Comparison of ENCODE assay signal across 9 cellular contexts in the genomic region with DNA sequence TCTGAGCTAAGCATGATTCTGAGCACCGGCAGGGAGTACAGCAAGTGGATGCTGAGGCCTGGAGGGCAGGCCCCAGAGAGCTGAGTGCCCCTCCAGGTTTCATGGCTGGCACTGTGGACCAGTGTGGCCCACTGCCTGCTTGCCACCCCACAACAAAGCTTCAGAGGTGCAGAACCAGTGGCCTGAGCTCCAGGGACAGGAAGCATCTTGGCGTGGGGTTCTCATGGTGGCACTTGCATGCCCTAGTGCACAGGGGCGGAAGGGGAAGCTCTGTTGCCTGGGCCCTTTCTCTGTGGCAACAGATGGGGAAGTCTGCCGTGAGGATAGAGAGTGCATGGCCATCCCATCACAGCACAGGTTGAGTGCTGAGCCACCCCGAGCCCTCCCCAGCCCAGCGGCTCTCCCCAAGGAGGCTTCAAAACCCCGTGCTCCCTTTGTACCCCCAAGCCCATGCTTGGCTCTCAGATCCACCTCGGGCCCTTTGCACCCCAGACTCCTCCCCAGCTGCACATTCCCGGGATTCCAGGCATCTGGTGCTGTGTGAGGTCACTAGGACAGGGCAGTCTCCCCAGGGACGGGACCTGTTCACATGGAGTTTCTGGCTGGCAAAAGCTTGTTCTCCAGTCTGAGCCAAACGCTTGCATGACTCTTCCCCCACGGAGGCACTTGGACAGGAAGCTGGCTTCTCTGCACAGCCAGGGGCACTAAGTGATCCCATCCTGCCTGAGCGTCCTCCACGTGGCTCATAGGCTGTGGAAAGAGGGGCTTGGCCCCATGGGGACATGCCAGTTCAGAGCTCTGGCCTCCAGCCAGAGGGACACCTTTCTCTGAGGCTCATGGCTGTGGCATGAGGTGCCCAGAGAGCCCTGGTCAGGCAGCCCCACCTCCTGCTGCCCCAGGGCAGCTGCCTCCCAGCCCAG. TPM values are rescaled to one million over a fixed set of nuclear protein-coding genes. Genes with fewer than 3 reads are reported as not detected.
DNase-seq lines count a peak whose midpoint lies in the region; ATAC-seq and TF ChIP-seq lines count a peak whose summit lies in the region.
"Had no signal": no experiment of that assay in that cellular context is flagged by ENCODE, and none has a peak within 500 bp of the region (broad histone marks: within the 10 kb centered on the region; RNA-seq: fewer than 3 reads in every experiment).

No MANE protein-coding gene starts in this region.

- H3K27ac ChIP-seq in brain microvascular endothelial cell (peak overlapping the region; percentile 14), mesodermal cell (ENCODE audit: low read depth, low read length, severe bottlenecking) (peak overlapping the region; percentile 69)

- peaks cover 54% of the 10 kb centered on the region for H3K4me1 ChIP-seq in Caco-2
- H3K4me1 ChIP-seq in mesodermal cell (ENCODE audit: control insufficient read depth, insufficient read depth, low read length, poor library complexity, severe bottlenecking) = peaks cover 53% of the 10 kb centered on the region

- peaks cover 62% of the 10 kb centered on the region for H3K36me3 Mint-ChIP-seq in Caco-2 (ENCODE audit: insufficient read depth, unreplicated experiment)
- no peaks in the 10 kb centered on the region for H3K36me3 Mint-ChIP-seq in IgD-negative memory B cell
- no peaks in the 10 kb centered on the region for H3K36me3 Mint-ChIP-seq in naive thymus-derived CD8-positive, alpha-beta T cell

- CTCF ChIA-PET in Caco-2 (lab: Charles Lee) = interaction anchor here (0.5 to 1.0 kb wide), 2 partner anchors 30 to 161 kb away, joined by 3 to 4 read pairs; a partner anchor contains a TSS

- H3K9me3 ChIP-seq in Caco-2 = no peaks in the 10 kb centered on the region
- H3K9me3 ChIP-seq in mesodermal cell (ENCODE audit: control insufficient read depth, low read length) = no peaks in the 10 kb centered on the region

- WGBS in mesodermal cell (ENCODE audit: insufficient coverage in 2 of 2), 2 experiments = 63 to 79% methylated on average over 6 to 11 of the region's 14 CpGs

- ATAC-seq in HG02852 (IDR thresholded peaks at IDR 0.05; ENCODE audit: unreplicated experiment) (no peak), HG03469 (IDR thresholded peaks at IDR 0.05; ENCODE audit: unreplicated experiment) (no peak)
- ATAC-seq in naive thymus-derived CD8-positive, alpha-beta T cell = no peak

- DNase-seq in Caco-2 (peak; percentile 49 to 71), brain microvascular endothelial cell (peak; percentile 50), HUDEP-2 (lab: John Stamatoyannopoulos, UW; ENCODE audit: unreplicated experiment in 76 of 76) (no peak)
- DNase-seq in naive thymus-derived CD8-positive, alpha-beta T cell = no peak
- DNase-seq: foreskin melanocyte had no signal

- H3K9me3 Mint-ChIP-seq in Caco-2 (ENCODE audit: unreplicated experiment) (no peaks in the 10 kb centered on the region), IgD-negative memory B cell (no peaks in the 10 kb centered on the region)
- H3K9me3 Mint-ChIP-seq in naive thymus-derived CD8-positive, alpha-beta T cell = no peaks in the 10 kb centered on the region

- POLR2A ChIA-PET in Caco-2 (lab: Charles Lee) = interaction anchor here (0.5 to 1.0 kb wide), 2 partner anchors 29 to 442 kb away, joined by 3 to 5 read pairs; a partner anchor contains a TSS
- POLR2A ChIA-PET in naive thymus-derived CD8-positive, alpha-beta T cell (lab: Charles Lee) = interaction anchor here (0.6 to 1.2 kb wide), 5 partner anchors 13 to 305 kb away, joined by 3 read pairs; a partner anchor contains a TSS

- peaks cover 5% of the 10 kb centered on the region for H3K36me3 ChIP-seq in Caco-2 (ENCODE audit: control insufficient read depth, insufficient read depth, low read length)
- H3K36me3 ChIP-seq in brain microvascular endothelial cell (replicated peaks) = peaks cover 2% of the 10 kb centered on the region
- peaks cover 32% of the 10 kb centered on the region for H3K36me3 ChIP-seq in mesodermal cell (ENCODE audit: control insufficient read depth, insufficient read depth, low read length)

- intact Hi-C loops in Caco-2 (cut with micrococcal nuclease; ENCODE audit: unreplicated experiment) = loop anchor here (5.0 kb wide), 3 partner anchors 32 to 303 kb away; a partner anchor contains a TSS

- no peak for TF ChIP-seq CTCF in Caco-2 (IDR thresholded peaks at IDR 0.05; ENCODE audit: insufficient read depth in 1 of 2, low read depth in 1 of 2, low read length in 1 of 2, severe bottlenecking in 1 of 2, unreplicated experiment in 1 of 2)
- no peak for TF ChIP-seq CTCF in brain microvascular endothelial cell (IDR thresholded peaks at IDR 0.05; ENCODE audit: low read depth, low read length, missing control alignments)

- no peak overlapping the region for H3K4me3 ChIP-seq in Caco-2 (ENCODE audit: low read depth, low read length)
- peak overlapping the region; percentile 3 for H3K4me3 ChIP-seq in brain microvascular endothelial cell (ENCODE audit: low read depth, low read length)
- H3K4me3 ChIP-seq in mesodermal cell (ENCODE audit: extremely low read depth, insufficient read depth, low read length, poor library complexity, severe bottlenecking) = no peak overlapping the region

- H3K27me3 Mint-ChIP-seq in Caco-2 (ENCODE audit: insufficient read depth, unreplicated experiment) (no peaks in the 10 kb centered on the region), IgD-negative memory B cell (peaks cover 9% of the 10 kb centered on the region)
- peaks cover 2 to 14% (median 6%) of the 10 kb centered on the region in 5 donors for H3K27me3 Mint-ChIP-seq in naive thymus-derived CD8-positive, alpha-beta T cell

- no peaks in the 10 kb centered on the region for H3K27me3 ChIP-seq in Caco-2 (replicated peaks; ENCODE audit: control insufficient read depth, insufficient read depth, low read length)
- peaks cover 4% of the 10 kb centered on the region for H3K27me3 ChIP-seq in brain microvascular endothelial cell (replicated peaks)

- peaks cover 28% of the 10 kb centered on the region for H3K4me1 Mint-ChIP-seq in Caco-2 (ENCODE audit: low read depth, unreplicated experiment)
- peaks cover 24 to 36% (median 24%) of the 10 kb centered on the region in 3 donors for H3K4me1 Mint-ChIP-seq in IgD-negative memory B cell
- peaks cover 17 to 50% (median 45%) of the 10 kb centered on the region in 4 donors for H3K4me1 Mint-ChIP-seq in naive thymus-derived CD8-positive, alpha-beta T cell

- in situ Hi-C loops in brain microvascular endothelial cell (cut with HindIII; ENCODE audit: low pct_ligation_motif_present, low sequenced_read_pairs) = no loop called here

- H3K27ac Mint-ChIP-seq in Caco-2 (ENCODE audit: unreplicated experiment) (peak overlapping the region; percentile 73), IgD-negative memory B cell (peak overlapping the region in 2 of 3 donors; percentile 95)
- H3K27ac Mint-ChIP-seq in naive thymus-derived CD8-positive, alpha-beta T cell = peak overlapping the region in 3 of 10 donors; percentile 25 to 90 (median 81)

- peak overlapping the region; percentile 37 for H3K4me3 Mint-ChIP-seq in Caco-2 (ENCODE audit: unreplicated experiment)
- peak overlapping the region; percentile 73 to 94 (median 92) for H3K4me3 Mint-ChIP-seq in IgD-negative memory B cell
- H3K4me3 Mint-ChIP-seq in naive thymus-derived CD8-positive, alpha-beta T cell = peak overlapping the region in 3 of 10 donors; percentile 34 to 96 (median 48)

- BruUV-seq in Caco-2 (replicated peaks; lab: Mats Ljungman, UMichigan) = no TSS peak

RNA-seq across cellular contexts. Expression of a gene that starts 4.2 kb away (rescaled TPM):
- total RNA-seq in Caco-2 (2022) = 142 and 155 TPM in 2 replicates
- 113 TPM for polyA plus RNA-seq in IgD-negative memory B cell
- 117 TPM for polyA plus RNA-seq in mesodermal cell (2013, experiment 1 of 2)
- polyA plus RNA-seq in mesodermal cell (2013, experiment 2 of 2) = 99.8 TPM
- 10 to 100 TPM; 32.1 to 36.3 TPM for total RNA-seq in naive thymus-derived CD8-positive, alpha-beta T cell
- 10 to 100 TPM; 34.7 to 57.5 (median 41.7) TPM for polyA plus RNA-seq in naive thymus-derived CD8-positive, alpha-beta T cell

RNA-seq across cellular contexts. Expression of a gene that starts 24.3 kb away (rescaled TPM):
- not detected in 2 replicates for total RNA-seq in Caco-2 (2022)
- not detected for polyA plus RNA-seq in IgD-negative memory B cell
- polyA plus RNA-seq in mesodermal cell (2013, experiment 1 of 2) = not detected
- polyA plus RNA-seq in mesodermal cell (2013, experiment 2 of 2) = not detected
- not detected for total RNA-seq in naive thymus-derived CD8-positive, alpha-beta T cell
- polyA plus RNA-seq in naive thymus-derived CD8-positive, alpha-beta T cell = not detected

RNA-seq across cellular contexts. Expression of a gene that starts 29.9 kb away (rescaled TPM):
- total RNA-seq in Caco-2 (2022) = 16.6 and 16.9 TPM in 2 replicates
- 12.5 TPM for polyA plus RNA-seq in IgD-negative memory B cell
- polyA plus RNA-seq in mesodermal cell (2013, experiment 1 of 2) = 15.2 TPM
- polyA plus RNA-seq in mesodermal cell (2013, experiment 2 of 2) = 13.8 TPM
- total RNA-seq in naive thymus-derived CD8-positive, alpha-beta T cell = 10 to 100 TPM; 20.1 to 20.7 TPM
- polyA plus RNA-seq in naive thymus-derived CD8-positive, alpha-beta T cell = 10 to 100 TPM in 1 of 3 donors, 1 to 10 TPM in 2; 4.5 to 11.2 (median 6.9) TPM

RNA-seq across cellular contexts. Expression of a gene that starts 43.3 kb away (rescaled TPM):
- not detected in 2 replicates for total RNA-seq in Caco-2 (2022)
- polyA plus RNA-seq in IgD-negative memory B cell = not detected
- not detected for polyA plus RNA-seq in mesodermal cell (2013, experiment 1 of 2)
- not detected for polyA plus RNA-seq in mesodermal cell (2013, experiment 2 of 2)
- not detected for total RNA-seq in naive thymus-derived CD8-positive, alpha-beta T cell
- not detected for polyA plus RNA-seq in naive thymus-derived CD8-positive, alpha-beta T cell

RNA-seq across cellular contexts. Expression of a gene that starts 52.2 kb away (rescaled TPM):
- 65.6 and 67.9 TPM in 2 replicates for total RNA-seq in Caco-2 (2022)
- 29.1 TPM for polyA plus RNA-seq in IgD-negative memory B cell
- 33.5 TPM for polyA plus RNA-seq in mesodermal cell (2013, experiment 1 of 2)
- 27.7 TPM for polyA plus RNA-seq in mesodermal cell (2013, experiment 2 of 2)
- total RNA-seq in naive thymus-derived CD8-positive, alpha-beta T cell = 10 to 100 TPM; 63.3 to 66.6 TPM
- 10 to 100 TPM; 29.5 to 61.8 (median 37.8) TPM for polyA plus RNA-seq in naive thymus-derived CD8-positive, alpha-beta T cell

Comparison
In these comparisons a context has a peak if more than half of its experiments do, and no peak if none do; other contexts are left out.
1. DNase-seq: peak in Caco-2 (2 of 2) and brain microvascular endothelial cell (single experiment); none in HUDEP-2 (0 of 76) and naive thymus-derived CD8-positive, alpha-beta T cell (0 of 10).